8 cellular contexts compared by ENCODE assay signal in the genomic region with DNA sequence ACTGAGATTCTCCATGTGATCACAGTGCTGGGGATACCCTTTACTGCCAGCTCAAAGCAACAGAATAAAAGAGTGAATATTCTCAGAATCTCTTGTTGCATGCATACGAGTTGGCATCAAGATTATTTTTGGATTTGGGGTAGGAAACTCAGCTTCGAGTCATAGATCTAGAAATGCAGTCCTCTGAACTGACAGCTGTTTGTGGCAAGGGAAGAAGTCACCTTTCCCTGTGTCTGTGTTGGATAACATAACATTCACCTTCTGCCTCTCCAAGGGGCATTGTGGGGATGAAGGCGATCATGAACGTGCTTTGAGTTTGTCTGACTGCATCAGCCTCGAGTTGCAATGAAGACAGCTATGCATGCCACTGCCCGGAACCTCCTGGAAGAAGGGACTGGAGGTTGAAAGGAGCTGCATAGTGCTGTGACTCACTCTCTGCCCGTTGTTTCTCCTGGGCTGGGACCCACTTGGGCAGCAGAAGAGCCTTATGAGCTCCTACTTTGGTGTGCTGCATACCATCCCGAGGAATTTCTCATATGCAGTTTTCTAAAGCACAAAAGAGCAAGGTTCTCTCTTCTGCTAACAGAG.
DNase-seq lines count a peak whose midpoint lies in the region; ATAC-seq and TF ChIP-seq lines count a peak whose summit lies in the region.

No MANE protein-coding gene starts in this region.

- peak; percentile 74 for DNase-seq in AG10803 (ENCODE audit: low read depth)
- DNase-seq in amniotic epithelial cell (ENCODE audit: low read depth): peak; percentile 53
- no peak for DNase-seq in lower lobe of right lung
- DNase-seq in NCI-H524 treated with DMSO at 0.1 percent for 48 hours (lab: John Stamatoyannopoulos, UW): no peak
- DNase-seq in NCI-H446 treated with DMSO at 0.1 percent for 48 hours (lab: John Stamatoyannopoulos, UW): no peak
- no peak for DNase-seq in NCI-H1694 (lab: John Stamatoyannopoulos, UW)

- intact Hi-C loops in lower lobe of right lung (cut with DNase I): no loop called here

- H3K27me3 ChIP-seq in lower lobe of right lung (ENCODE audit: low read depth): no peaks in the 10 kb centered on the region

- H3K9me3 ChIP-seq in KOPT-K1 (ENCODE audit: insufficient read depth, low read length, poor library complexity, severe bottlenecking) (no peaks in the 10 kb centered on the region), lower lobe of right lung (no peaks in the 10 kb centered on the region)

- peak overlapping the region; percentile 22 for H3K27ac ChIP-seq in KOPT-K1 (ENCODE audit: low read depth, low read length, poor library complexity, severe bottlenecking)
- peak overlapping the region; percentile 82 for H3K27ac ChIP-seq in lower lobe of right lung

- H3K36me3 ChIP-seq in KOPT-K1 (ENCODE audit: insufficient read depth, low read length): no peaks in the 10 kb centered on the region
- no peaks in the 10 kb centered on the region for H3K36me3 ChIP-seq in lower lobe of right lung

- peak; percentile 25 to 53 for ATAC-seq in lower lobe of right lung
- ATAC-seq in GM21526 (IDR thresholded peaks at IDR 0.05; ENCODE audit: low FRiP score, unreplicated experiment): no peak

- no peak for TF ChIP-seq CTCF in AG10803 (conservative IDR thresholded peaks at IDR 0.05; ENCODE audit: low read length)
- no peak for TF ChIP-seq CTCF in lower lobe of right lung (IDR thresholded peaks at IDR 0.05)

- peaks cover 55% of the 10 kb centered on the region for H3K4me1 ChIP-seq in lower lobe of right lung

- H3K4me3 ChIP-seq in AG10803 (ENCODE audit: low read length) (no peak overlapping the region), lower lobe of right lung (no peak overlapping the region)

Comparison
In these comparisons a context has a peak if more than half of its experiments do, and no peak if none do; other contexts are left out.
1. DNase-seq: peak in AG10803 (single experiment) and amniotic epithelial cell (single experiment); none in lower lobe of right lung (single experiment), NCI-H524 treated with DMSO at 0.1 percent for 48 hours (single experiment), NCI-H446 treated with DMSO at 0.1 percent for 48 hours (single experiment) and NCI-H1694 (single experiment).